2 cellular contexts compared by ENCODE assay signal in genomic region chr15:35081626-35082365, GRCh38. TPM values are rescaled to one million over a fixed set of nuclear protein-coding genes. Genes with fewer than 3 reads are reported as not detected.
"Had no signal": no experiment of that assay in that cellular context is flagged by ENCODE, and none has a peak within 500 bp of the region (broad histone marks: within the 10 kb centered on the region; RNA-seq: fewer than 3 reads in every experiment).

No MANE protein-coding gene starts in this region.

RNA-seq across cellular contexts. Expression of gene NANOGP8, which starts 3.3 kb away (rescaled TPM):
- total RNA-seq: M059J, NCI-H460 had no signal
